Comparison of ENCODE assay signal across 25 cellular contexts in genomic region chr6:163193326-163193725, GRCh38.
"Had no signal": no experiment of that assay in that cellular context is flagged by ENCODE, and none has a peak within 500 bp of the region (broad histone marks: within the 10 kb centered on the region; RNA-seq: fewer than 3 reads in every experiment).

No MANE protein-coding gene starts in this region.

- H3K4me3 ChIP-seq: gastroesophageal sphincter, lung, pancreas, right lobe of liver, smooth muscle cell, suprapubic skin, tibial artery, upper lobe of left lung had no signal

- H3K9me3 ChIP-seq: gastroesophageal sphincter, neutrophil, pancreas, right lobe of liver, suprapubic skin, tibial artery, upper lobe of left lung had no signal

- H3K4me2 ChIP-seq: smooth muscle cell had no signal

- H3K27me3 ChIP-seq: gastroesophageal sphincter, pancreas, right lobe of liver, suprapubic skin, upper lobe of left lung had no signal

- H3K36me3 ChIP-seq: gastroesophageal sphincter, neutrophil, pancreas, right lobe of liver, suprapubic skin, tibial artery, upper lobe of left lung had no signal

- H3K36me3 Mint-ChIP-seq: immature natural killer cell; memory B cell; natural killer cell; stimulated activated memory B cell treated with anti-CD40 and anti-IgM and Interleukin-4, amounts not matched to agents 10 μg/mL and 1 μg/mL and 100 μg/mL, for 72 hours had no signal

- H3K4me3 Mint-ChIP-seq: endodermal cell; immature natural killer cell; memory B cell; natural killer cell; stimulated activated memory B cell treated with anti-CD40 and anti-IgM and Interleukin-4, amounts not matched to agents 10 μg/mL and 1 μg/mL and 100 μg/mL, for 72 hours had no signal

- H3K4me1 ChIP-seq: gastroesophageal sphincter, pancreas, suprapubic skin, tibial artery, upper lobe of left lung had no signal

- H3K4me1 Mint-ChIP-seq: endodermal cell; immature natural killer cell; natural killer cell; stimulated activated memory B cell treated with anti-CD40 and anti-IgM and Interleukin-4, amounts not matched to agents 10 μg/mL and 1 μg/mL and 100 μg/mL, for 72 hours had no signal

- ATAC-seq: esophagus mucosa; gastroesophageal sphincter; left lobe of liver; natural killer cell; pancreas; right lobe of liver; stimulated activated memory B cell treated with anti-CD40 and anti-IgM and Interleukin-4, amounts not matched to agents 10 μg/mL and 1 μg/mL and 100 μg/mL, for 72 hours; stimulated activated naive CD8-positive, alpha-beta T cell treated with anti-CD3 and anti-CD28 coated beads, Interleukin-15, Interleukin-2, amounts not matched to agents 100 U/mL and 50 U/mL, for 24 hours had no signal

- H3K9me3 Mint-ChIP-seq: endodermal cell; immature natural killer cell; memory B cell; natural killer cell; stimulated activated memory B cell treated with anti-CD40 and anti-IgM and Interleukin-4, amounts not matched to agents 10 μg/mL and 1 μg/mL and 100 μg/mL, for 72 hours had no signal

- DNase-seq: cerebellar nuclear complex; effector CD8-positive, alpha-beta T cell; endodermal cell; foreskin fibroblast; hypothalamus; immature natural killer cell; natural killer cell; pancreas; right lobe of liver; stimulated activated CD4-positive, alpha-beta T cell treated with anti-CD3 and anti-CD28 coated beads, Interleukin-12 subunit alpha, Interleukin-12 subunit beta, amount 100 ng/mL, for 4 hours; stimulated activated CD4-positive, alpha-beta T cell treated with anti-CD3 and anti-CD28 coated beads, Interleukin-1b, Interleukin-23, amount 100 ng/mL, for 48 hours; stimulated activated CD4-positive, alpha-beta T cell treated with anti-CD3 and anti-CD28 coated beads, Interleukin-4, amount 100 ng/mL, for 24 hours; stimulated activated naive CD8-positive, alpha-beta T cell treated with anti-CD3 and anti-CD28 coated beads, Interleukin-15, Interleukin-2, amounts not matched to agents 100 U/mL and 50 U/mL, for 24 hours; tibial artery; upper lobe of left lung had no signal

- H3K27ac ChIP-seq: epithelial cell of prostate, gastroesophageal sphincter, neutrophil, pancreas, right lobe of liver, suprapubic skin, tibial artery, upper lobe of left lung had no signal

- H3K27ac Mint-ChIP-seq: endodermal cell; immature natural killer cell; memory B cell; natural killer cell; stimulated activated memory B cell treated with anti-CD40 and anti-IgM and Interleukin-4, amounts not matched to agents 10 μg/mL and 1 μg/mL and 100 μg/mL, for 72 hours had no signal
